In the genomic region with DNA sequence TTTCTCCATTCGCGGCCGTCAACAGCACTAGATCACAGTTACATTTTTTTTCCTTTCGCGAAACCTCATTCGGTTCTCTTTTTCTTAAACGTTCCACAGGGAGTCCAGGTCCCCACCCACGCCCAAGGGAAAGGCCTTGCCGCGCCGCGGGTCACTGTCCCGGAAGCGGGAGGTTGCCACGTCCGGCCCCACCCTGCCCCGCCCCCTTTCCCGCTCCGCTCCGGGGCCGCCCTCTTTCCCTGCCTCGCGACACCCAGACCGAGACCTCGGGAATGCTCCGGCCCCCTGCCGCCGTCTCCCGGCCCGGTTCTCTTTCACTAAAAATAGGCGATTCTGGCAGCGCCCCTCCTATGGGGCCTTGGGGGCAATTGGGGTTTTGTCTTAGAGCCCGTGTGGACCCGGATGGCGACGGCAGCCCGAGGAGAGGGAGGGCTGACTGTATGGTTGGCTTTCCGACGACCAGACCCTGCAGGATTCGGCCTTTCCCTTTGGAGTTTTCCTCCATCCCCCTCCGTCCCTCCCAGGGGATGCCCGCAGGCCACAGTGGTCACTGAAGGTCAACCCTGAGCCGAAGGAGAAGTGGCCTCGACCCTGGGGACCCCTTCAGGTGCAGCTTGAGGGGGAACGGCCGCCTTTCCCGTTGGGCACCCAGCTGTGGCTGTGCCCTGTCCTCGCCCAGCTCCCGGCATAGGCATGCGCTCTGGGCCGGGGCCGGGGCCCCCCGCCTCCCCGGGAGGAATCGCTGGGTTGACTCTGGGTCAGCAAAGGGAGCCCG, we compare ENCODE assay signal across 8 cellular contexts. TPM values are rescaled to one million over a fixed set of nuclear protein-coding genes. Genes with fewer than 3 reads are reported as not detected.
A peak's percentile ranks its signal among the peaks of the same experiment; 100 is the strongest.
DNase-seq lines count a peak whose midpoint lies in the region; ATAC-seq lines count a peak whose summit lies in the region.

No MANE protein-coding gene starts in this region.

- peak; percentile 56 for DNase-seq in activated CD4-positive, alpha-beta T cell treated with anti-CD3 and anti-CD28 coated beads for 1 hour
- peak; percentile 47 to 83 for DNase-seq in dermis microvascular lymphatic vessel endothelial cell (ENCODE audit: low read depth in 2 of 2)
- peak; percentile 83 for DNase-seq in lung microvascular endothelial cell (ENCODE audit: low read depth in 2 of 2)
- peak; percentile 59 for DNase-seq in stimulated activated CD8-positive, alpha-beta memory T cell treated with anti-CD3 and anti-CD28 coated beads, Interleukin-12 subunit alpha, Interleukin-12 subunit beta, amount 100 ng/mL, for 1 hour (ENCODE audit: low read depth)
- no peak for DNase-seq in NCI-H69 (lab: John Stamatoyannopoulos, UW)
- no peak for DNase-seq in UCSD-AML1 (lab: John Stamatoyannopoulos, UW; ENCODE audit: unreplicated experiment)

- ATAC-seq in GM19023 (IDR thresholded peaks at IDR 0.05; ENCODE audit: unreplicated experiment) (peak; percentile 49), HG03196 (IDR thresholded peaks at IDR 0.05; ENCODE audit: unreplicated experiment) (peak; percentile 45)

RNA-seq across cellular contexts. Expression of gene RACK1, which starts 2.8 kb away (rescaled TPM):
- total RNA-seq in dermis microvascular lymphatic vessel endothelial cell = 4,943 and 6,849 TPM in 2 replicates
- total RNA-seq in lung microvascular endothelial cell = 4,616 and 5,265 TPM in 2 replicates

RNA-seq across cellular contexts. Expression of gene TRIM52, which starts 14.5 kb away (rescaled TPM):
- total RNA-seq in dermis microvascular lymphatic vessel endothelial cell = 3.3 and 5.8 TPM in 2 replicates
- 2.8 and 7.3 TPM in 2 replicates for total RNA-seq in lung microvascular endothelial cell

RNA-seq across cellular contexts. Expression of gene TRIM41, which starts 23.4 kb away (rescaled TPM):
- total RNA-seq in dermis microvascular lymphatic vessel endothelial cell = 8.2 and 9.1 TPM in 2 replicates
- 6.1 and 10.3 TPM in 2 replicates for total RNA-seq in lung microvascular endothelial cell

RNA-seq across cellular contexts. Expression of gene TRIM7, which starts 41.5 kb away (rescaled TPM):
- total RNA-seq in dermis microvascular lymphatic vessel endothelial cell (2.1 and 7.6 TPM in 2 replicates), lung microvascular endothelial cell (0.99 and 4.6 TPM in 2 replicates)

Comparison
In these comparisons a context has a peak if more than half of its experiments do, and no peak if none do; other contexts are left out.
1. DNase-seq: peak in activated CD4-positive, alpha-beta T cell treated with anti-CD3 and anti-CD28 coated beads for 1 hour (single experiment), dermis microvascular lymphatic vessel endothelial cell (2 of 2), lung microvascular endothelial cell (2 of 2) and stimulated activated CD8-positive, alpha-beta memory T cell treated with anti-CD3 and anti-CD28 coated beads, Interleukin-12 subunit alpha, Interleukin-12 subunit beta, amount 100 ng/mL, for 1 hour (single experiment); none in NCI-H69 (single experiment) and UCSD-AML1 (single experiment).